14 cellular contexts compared by ENCODE assay signal in genomic region chr7:14073988-14074387, GRCh38.
A peak's percentile ranks its signal among the peaks of the same experiment; 100 is the strongest.
DNase-seq lines count a peak whose midpoint lies in the region; TF ChIP-seq lines count a peak whose summit lies in the region.
"Had no signal": no experiment of that assay in that cellular context is flagged by ENCODE, and none has a peak within 500 bp of the region (broad histone marks: within the 10 kb centered on the region; RNA-seq: fewer than 3 reads in every experiment).

No MANE protein-coding gene starts in this region.

- intact Hi-C loops in left ventricle myocardium inferior (cut with micrococcal nuclease) = no loop called here
- intact Hi-C loops in cardiac septum (cut with DNase I) = no loop called here
- intact Hi-C loops in testis (cut with DNase I; ENCODE audit: low total_unique reads) = no loop called here

- DNase-seq in left ventricle myocardium inferior = no peak
- DNase-seq in cardiac septum (ENCODE audit: low spot score) = no peak
- peak; percentile 13 for DNase-seq in astrocyte of the hippocampus (ENCODE audit: low read depth, low spot score)
- peak; percentile 91 for DNase-seq in foreskin melanocyte
- DNase-seq in HK-2 (ENCODE audit: unreplicated experiment) = no peak
- no peak for DNase-seq in testis
- DNase-seq in nucleus accumbens (lab: John Stamatoyannopoulos, UW) = no peak
- DNase-seq in stimulated activated CD4-positive, alpha-beta T cell treated with anti-CD3 and anti-CD28 coated beads, Interleukin-1b, Interleukin-23, amount 100 ng/mL, for 48 hours = no peak
- DNase-seq: Caco-2; CD8-positive, alpha-beta T cell; DND-41; GOT3; H9 had no signal

- H3K4me1 ChIP-seq in left ventricle myocardium inferior (peaks cover 18% of the 10 kb centered on the region), testis (no peaks in the 10 kb centered on the region)
- H3K4me1 ChIP-seq: Caco-2 had no signal

- H3K36me3 ChIP-seq in left ventricle myocardium inferior = no peaks in the 10 kb centered on the region
- H3K36me3 ChIP-seq in testis (ENCODE audit: low read depth, missing control alignments) = no peaks in the 10 kb centered on the region

- TF ChIP-seq CTCF in left ventricle myocardium inferior (IDR thresholded peaks at IDR 0.05; ENCODE audit: borderline replicate concordance) = no peak
- no peak for TF ChIP-seq CTCF in testis (IDR thresholded peaks at IDR 0.05)

- no peak for TF ChIP-seq POLR2A in testis (IDR thresholded peaks at IDR 0.05)

- H3K27ac ChIP-seq in left ventricle myocardium inferior (replicated peaks) (peak overlapping the region; percentile 55), testis (no peak overlapping the region)
- H3K27ac ChIP-seq: 22Rv1 had no signal

- H3K4me3 ChIP-seq in left ventricle myocardium inferior = no peak overlapping the region
- no peak overlapping the region for H3K4me3 ChIP-seq in testis

- no peaks in the 10 kb centered on the region for H3K9me3 ChIP-seq in left ventricle myocardium inferior (replicated peaks)
- no peaks in the 10 kb centered on the region for H3K9me3 ChIP-seq in testis
- H3K9me3 ChIP-seq: Caco-2 had no signal

- no peaks in the 10 kb centered on the region for H3K27me3 ChIP-seq in left ventricle myocardium inferior (ENCODE audit: low read depth)
- no peaks in the 10 kb centered on the region for H3K27me3 ChIP-seq in testis

Comparison
In these comparisons a context has a peak if more than half of its experiments do, and no peak if none do; other contexts are left out.
1. DNase-seq: peak in astrocyte of the hippocampus (single experiment) and foreskin melanocyte (single experiment); none in left ventricle myocardium inferior (single experiment), cardiac septum (single experiment), HK-2 (single experiment), testis (single experiment), nucleus accumbens (0 of 56) and stimulated activated CD4-positive, alpha-beta T cell treated with anti-CD3 and anti-CD28 coated beads, Interleukin-1b, Interleukin-23, amount 100 ng/mL, for 48 hours (single experiment).